8 cellular contexts compared by ENCODE assay signal in the genomic region with DNA sequence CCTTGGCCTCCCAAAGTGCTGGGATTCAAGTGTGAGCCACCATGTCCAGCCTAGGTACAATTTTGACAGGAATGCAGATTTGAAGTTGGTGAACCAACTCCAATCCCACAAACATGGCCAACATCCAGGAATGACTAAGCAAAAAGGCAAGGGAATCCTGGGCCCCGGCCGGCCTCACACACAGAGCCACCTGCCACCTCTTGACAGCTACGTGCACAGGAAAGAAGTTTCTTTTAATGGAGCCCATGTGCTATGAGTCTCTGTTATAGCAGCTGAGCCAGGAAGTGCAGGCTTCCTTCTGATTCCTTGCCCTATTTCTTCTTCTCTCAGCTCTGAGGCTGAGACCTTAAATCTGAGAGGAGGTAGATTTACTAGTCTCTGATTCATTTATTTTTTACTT. TPM values are rescaled to one million over a fixed set of nuclear protein-coding genes. Genes with fewer than 3 reads are reported as not detected.
A peak's percentile ranks its signal among the peaks of the same experiment; 100 is the strongest.
DNase-seq lines count a peak whose midpoint lies in the region; ATAC-seq and TF ChIP-seq lines count a peak whose summit lies in the region.

No MANE protein-coding gene starts in this region.

- no peak overlapping the region for H3K27ac ChIP-seq in vagina

- no peaks in the 10 kb centered on the region for H3K27me3 ChIP-seq in vagina

- peak overlapping the region; percentile 84 for H3K27ac Mint-ChIP-seq in osteocyte (ENCODE audit: unreplicated experiment)
- H3K27ac Mint-ChIP-seq in progenitor cell of endocrine pancreas = no peak overlapping the region

- H3K4me1 ChIP-seq in vagina = peaks cover 16% of the 10 kb centered on the region

- ATAC-seq in GM18868 (IDR thresholded peaks at IDR 0.05; ENCODE audit: unreplicated experiment) = peak; percentile 23

- H3K27me3 Mint-ChIP-seq in osteocyte (ENCODE audit: unreplicated experiment) = no peaks in the 10 kb centered on the region
- H3K27me3 Mint-ChIP-seq in progenitor cell of endocrine pancreas = peaks cover 3% of the 10 kb centered on the region

- no peaks in the 10 kb centered on the region for H3K9me3 ChIP-seq in vagina

- no peak overlapping the region for H3K4me3 Mint-ChIP-seq in osteocyte (ENCODE audit: unreplicated experiment)
- no peak overlapping the region for H3K4me3 Mint-ChIP-seq in progenitor cell of endocrine pancreas (ENCODE audit: low read depth)

- DNase-seq in M059J (ENCODE audit: low read depth) (peak; percentile 94), cerebellar cortex (ENCODE audit: low spot score) (peak; percentile 85), osteocyte (ENCODE audit: extremely low spot score, unreplicated experiment) (no peak), Ammon's horn (ENCODE audit: low spot score) (no peak), vagina (ENCODE audit: extremely low spot score in 2 of 2) (no peak), progenitor cell of endocrine pancreas (ENCODE audit: low spot score, unreplicated experiment) (no peak), ureter (ENCODE audit: low spot score) (no peak)

- TF ChIP-seq CTCF in osteocyte (IDR thresholded peaks at IDR 0.05) (no peak), vagina (IDR thresholded peaks at IDR 0.05) (no peak), progenitor cell of endocrine pancreas (IDR thresholded peaks at IDR 0.05; ENCODE audit: unreplicated experiment) (no peak)

- intact Hi-C loops in vagina (cut with DNase I) = no loop called here

- H3K4me1 Mint-ChIP-seq in osteocyte (ENCODE audit: unreplicated experiment) (peaks cover 29% of the 10 kb centered on the region), progenitor cell of endocrine pancreas (ENCODE audit: low read depth) (no peaks in the 10 kb centered on the region)

- H3K36me3 Mint-ChIP-seq in osteocyte (ENCODE audit: unreplicated experiment) (no peaks in the 10 kb centered on the region), progenitor cell of endocrine pancreas (ENCODE audit: insufficient read depth) (no peaks in the 10 kb centered on the region)

- H3K36me3 ChIP-seq in vagina = no peaks in the 10 kb centered on the region

- H3K4me3 ChIP-seq in vagina = no peak overlapping the region

- H3K9me3 Mint-ChIP-seq in osteocyte (ENCODE audit: unreplicated experiment) (no peaks in the 10 kb centered on the region), progenitor cell of endocrine pancreas (ENCODE audit: low read depth) (no peaks in the 10 kb centered on the region)

- TF ChIP-seq POLR2A in vagina (IDR thresholded peaks at IDR 0.05) = no peak

RNA-seq across cellular contexts. Expression of a gene that starts 8.8 kb away (rescaled TPM):
- total RNA-seq in M059J (2014; rRNA removed; shearing (Covaris generic)) = 0.74 and 1.3 TPM in 2 replicates
- total RNA-seq in osteocyte (2.0 and 2.4 TPM in 2 replicates), vagina (31.7 TPM), progenitor cell of endocrine pancreas (0.36 TPM in 1 of 2 replicates, not detected in the other), ureter (63.3 TPM)

RNA-seq across cellular contexts. Expression of a gene that starts 46.3 kb away (rescaled TPM):
- 1.5 and 4.0 TPM in 2 replicates for total RNA-seq in M059J (2014; rRNA removed; shearing (Covaris generic))
- total RNA-seq in osteocyte (9.6 and 10.4 TPM in 2 replicates), vagina (12.5 TPM), progenitor cell of endocrine pancreas (7.9 and 11.0 TPM in 2 replicates), ureter (13.7 TPM)

Comparison
In these comparisons a context has a peak if more than half of its experiments do, and no peak if none do; other contexts are left out.
1. DNase-seq: peak in M059J (single experiment) and cerebellar cortex (single experiment); none in osteocyte (single experiment), Ammon's horn (single experiment), vagina (0 of 2), progenitor cell of endocrine pancreas (single experiment) and ureter (single experiment).